ENCODE assay signal across 8 cellular contexts in the genomic region with DNA sequence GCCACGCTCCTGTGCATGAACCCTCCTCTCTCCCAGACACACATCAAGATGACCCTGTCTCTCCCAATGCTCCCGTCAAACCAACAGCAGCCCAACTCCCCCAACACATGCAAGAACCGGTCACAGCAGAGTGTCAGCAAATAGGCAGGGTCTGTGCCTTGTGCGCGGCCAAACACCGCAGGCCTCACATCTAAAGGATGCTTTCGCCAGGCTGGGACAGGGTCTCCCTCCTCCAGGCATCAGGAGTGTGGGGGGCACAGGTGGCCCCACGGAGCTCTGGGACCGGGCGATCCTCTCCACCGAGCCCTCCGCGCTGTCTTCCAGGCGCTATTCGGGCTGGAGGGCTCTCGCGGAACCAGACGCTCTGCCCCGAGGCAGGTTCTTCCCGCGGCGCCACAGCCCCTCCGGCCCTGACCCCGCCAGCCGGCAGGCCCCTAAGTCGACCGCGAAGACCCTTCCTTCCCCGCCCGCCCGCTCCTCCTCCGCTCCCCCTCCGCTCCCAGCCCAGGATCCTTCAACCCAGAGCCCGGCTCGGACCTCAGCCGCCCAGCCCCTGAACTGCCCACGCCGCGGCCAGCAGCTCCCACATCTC. TPM values are rescaled to one million over a fixed set of nuclear protein-coding genes. Genes with fewer than 3 reads are reported as not detected.
DNase-seq lines count a peak whose midpoint lies in the region; ATAC-seq and TF ChIP-seq lines count a peak whose summit lies in the region.

No MANE protein-coding gene starts in this region.

- peaks cover 10% of the 10 kb centered on the region for H3K27me3 Mint-ChIP-seq in dendritic cell treated with granulocyte-macrophage colony-stimulating factor and Interleukin-4, amounts not matched to agents 40 ng/mL and 50 ng/mL, for 4 days
- H3K27me3 Mint-ChIP-seq in stimulated activated naive CD8-positive, alpha-beta T cell treated with anti-CD3 and anti-CD28 coated beads, Interleukin-15, Interleukin-2, amounts not matched to agents 100 ng/mL and 50 ng/mL, for 24 hours: no peaks in the 10 kb centered on the region

- ATAC-seq in HG03196 (IDR thresholded peaks at IDR 0.05; ENCODE audit: unreplicated experiment): peak; percentile 1
- ATAC-seq in SK-N-SH treated with all-trans-retinoic acid at 6 μM for 48 hours: peak; percentile 33
- peak; percentile 1 to 6 (median 3) for ATAC-seq in right lobe of liver

- intact Hi-C loops in dendritic cell treated with granulocyte-macrophage colony-stimulating factor and Interleukin-4, amounts not matched to agents 40 ng/mL and 50 ng/mL, for 4 days (cut with micrococcal nuclease): loop anchor here (10.0 kb wide), 1 partner anchor 938 kb away; a partner anchor contains a TSS
- intact Hi-C loops in right lobe of liver (cut with DNase I): no loop called here

- no peaks in the 10 kb centered on the region for H3K9me3 Mint-ChIP-seq in dendritic cell treated with granulocyte-macrophage colony-stimulating factor and Interleukin-4, amounts not matched to agents 40 ng/mL and 50 ng/mL, for 4 days
- H3K9me3 Mint-ChIP-seq in stimulated activated naive CD8-positive, alpha-beta T cell treated with anti-CD3 and anti-CD28 coated beads, Interleukin-15, Interleukin-2, amounts not matched to agents 100 ng/mL and 50 ng/mL, for 24 hours: no peaks in the 10 kb centered on the region

- H3K27ac ChIP-seq in right lobe of liver: peak overlapping the region in 2 of 3 donors; percentile 56 to 60

- TF ChIP-seq CTCF in right lobe of liver (IDR thresholded peaks at IDR 0.05): no peak

- no peak for TF ChIP-seq POLR2A in right lobe of liver (IDR thresholded peaks at IDR 0.05)

- peak overlapping the region; percentile 62 to 91 (median 75) for H3K4me3 ChIP-seq in right lobe of liver

- H3K4me1 ChIP-seq in right lobe of liver: peaks cover 0 to 9% (median 0%) of the 10 kb centered on the region in 4 donors

- H3K27me3 ChIP-seq in right lobe of liver: no peaks in the 10 kb centered on the region

- peak overlapping the region; percentile 88 for H3K27ac Mint-ChIP-seq in dendritic cell treated with granulocyte-macrophage colony-stimulating factor and Interleukin-4, amounts not matched to agents 40 ng/mL and 50 ng/mL, for 4 days
- peak overlapping the region; percentile 75 for H3K27ac Mint-ChIP-seq in stimulated activated naive CD8-positive, alpha-beta T cell treated with anti-CD3 and anti-CD28 coated beads, Interleukin-15, Interleukin-2, amounts not matched to agents 100 ng/mL and 50 ng/mL, for 24 hours

- no peaks in the 10 kb centered on the region for H3K36me3 ChIP-seq in right lobe of liver

- H3K36me3 Mint-ChIP-seq in dendritic cell treated with granulocyte-macrophage colony-stimulating factor and Interleukin-4, amounts not matched to agents 40 ng/mL and 50 ng/mL, for 4 days (ENCODE audit: low read depth): peaks cover 6% of the 10 kb centered on the region
- no peaks in the 10 kb centered on the region for H3K36me3 Mint-ChIP-seq in stimulated activated naive CD8-positive, alpha-beta T cell treated with anti-CD3 and anti-CD28 coated beads, Interleukin-15, Interleukin-2, amounts not matched to agents 100 ng/mL and 50 ng/mL, for 24 hours (ENCODE audit: low read depth)

- WGBS in right lobe of liver (ENCODE audit: insufficient coverage, low coverage, low lambda C conversion rate, missing lambda C conversion rate): 15% methylated on average over 3 of the region's 39 CpGs

- H3K4me1 Mint-ChIP-seq in dendritic cell treated with granulocyte-macrophage colony-stimulating factor and Interleukin-4, amounts not matched to agents 40 ng/mL and 50 ng/mL, for 4 days (ENCODE audit: low read depth): peaks cover 39% of the 10 kb centered on the region
- H3K4me1 Mint-ChIP-seq in stimulated activated naive CD8-positive, alpha-beta T cell treated with anti-CD3 and anti-CD28 coated beads, Interleukin-15, Interleukin-2, amounts not matched to agents 100 ng/mL and 50 ng/mL, for 24 hours (ENCODE audit: low read depth): peaks cover 42% of the 10 kb centered on the region

- peak; percentile 29 for DNase-seq in activated CD4-positive, alpha-beta T cell treated with anti-CD3 and anti-CD28 coated beads for 48 hours
- no peak for DNase-seq in activated CD4-positive, alpha-beta T cell treated with anti-CD3 and anti-CD28 coated beads for 1 hour
- DNase-seq in right lobe of liver (peak in 1 of 3 donors; percentile 49), COLO829 (ENCODE audit: low spot score) (no peak)

- no peaks in the 10 kb centered on the region for H3K9me3 ChIP-seq in right lobe of liver

- H3K4me3 Mint-ChIP-seq in dendritic cell treated with granulocyte-macrophage colony-stimulating factor and Interleukin-4, amounts not matched to agents 40 ng/mL and 50 ng/mL, for 4 days: peak overlapping the region; percentile 98
- H3K4me3 Mint-ChIP-seq in stimulated activated naive CD8-positive, alpha-beta T cell treated with anti-CD3 and anti-CD28 coated beads, Interleukin-15, Interleukin-2, amounts not matched to agents 100 ng/mL and 50 ng/mL, for 24 hours: peak overlapping the region; percentile 92

TF ChIP-seq in SK-N-SH treated with all-trans-retinoic acid at 6 μM for 48 hours, 23 proteins besides CTCF, POLR2A, EP300 and RAD21:
- TF ChIP-seq, protein P1, sequence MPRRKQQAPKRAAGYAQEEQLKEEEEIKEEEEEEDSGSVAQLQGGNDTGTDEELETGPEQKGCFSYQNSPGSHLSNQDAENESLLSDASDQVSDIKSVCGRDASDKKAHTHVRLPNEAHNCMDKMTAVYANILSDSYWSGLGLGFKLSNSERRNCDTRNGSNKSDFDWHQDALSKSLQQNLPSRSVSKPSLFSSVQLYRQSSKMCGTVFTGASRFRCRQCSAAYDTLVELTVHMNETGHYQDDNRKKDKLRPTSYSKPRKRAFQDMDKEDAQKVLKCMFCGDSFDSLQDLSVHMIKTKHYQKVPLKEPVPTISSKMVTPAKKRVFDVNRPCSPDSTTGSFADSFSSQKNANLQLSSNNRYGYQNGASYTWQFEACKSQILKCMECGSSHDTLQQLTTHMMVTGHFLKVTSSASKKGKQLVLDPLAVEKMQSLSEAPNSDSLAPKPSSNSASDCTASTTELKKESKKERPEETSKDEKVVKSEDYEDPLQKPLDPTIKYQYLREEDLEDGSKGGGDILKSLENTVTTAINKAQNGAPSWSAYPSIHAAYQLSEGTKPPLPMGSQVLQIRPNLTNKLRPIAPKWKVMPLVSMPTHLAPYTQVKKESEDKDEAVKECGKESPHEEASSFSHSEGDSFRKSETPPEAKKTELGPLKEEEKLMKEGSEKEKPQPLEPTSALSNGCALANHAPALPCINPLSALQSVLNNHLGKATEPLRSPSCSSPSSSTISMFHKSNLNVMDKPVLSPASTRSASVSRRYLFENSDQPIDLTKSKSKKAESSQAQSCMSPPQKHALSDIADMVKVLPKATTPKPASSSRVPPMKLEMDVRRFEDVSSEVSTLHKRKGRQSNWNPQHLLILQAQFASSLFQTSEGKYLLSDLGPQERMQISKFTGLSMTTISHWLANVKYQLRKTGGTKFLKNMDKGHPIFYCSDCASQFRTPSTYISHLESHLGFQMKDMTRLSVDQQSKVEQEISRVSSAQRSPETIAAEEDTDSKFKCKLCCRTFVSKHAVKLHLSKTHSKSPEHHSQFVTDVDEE (CRISPR knock-in tag; IDR thresholded peaks at IDR 0.05): no peak

RNA-seq across cellular contexts. Expression of a gene that starts 0.4 kb away (rescaled TPM):
- 10 to 100 TPM in 4 of 6 experiments, 1 to 10 TPM in 2; 8.4 to 19.5 (median 15.8) TPM for total RNA-seq in right lobe of liver

RNA-seq across cellular contexts. Expression of a gene that starts 33.7 kb away (rescaled TPM):
- under 1 TPM in 5 of 6 experiments, not detected in 1; 0.07 to 0.25 (median 0.12) TPM for total RNA-seq in right lobe of liver
